ENCODE assay signal across 1 cellular context in genomic region chr4:83455300-83456183, GRCh38.
TF ChIP-seq lines count a peak whose summit lies in the region.

Gene HELQ, minus strand, starts transcription at chr4:83455823. Its CDS starts 130 bp downstream, at chr4:83455693.
Gene MRPS18C, plus strand, starts transcription at chr4:83456058. Its CDS starts 20 bp downstream, at chr4:83456078.

TF ChIP-seq in HepG2, 621 proteins besides CTCF, POLR2A, EP300 and RAD21 (continued from another document and continues in another):
- TF ChIP-seq STAT6 (CRISPR knock-in tag; IDR thresholded peaks at IDR 0.05; ENCODE audit: borderline replicate concordance) (0 out of 2 replicates have a peak, but pooled peaks have one; percentile 88), ZNF280B (CRISPR knock-in tag; IDR thresholded peaks at IDR 0.05; ENCODE audit: borderline replicate concordance) (peak; percentile 90), ARID3A (IDR thresholded peaks at IDR 0.05; ENCODE audit: low read depth, low read length) (peak; percentile 67), MAFK (conservative IDR thresholded peaks at IDR 0.05 in 1 of 2, IDR thresholded peaks at IDR 0.05 in 1 of 2; ENCODE audit: low read length in 2 of 2) (no peak), ZNF747 (CRISPR knock-in tag; IDR thresholded peaks at IDR 0.05; ENCODE audit: borderline replicate concordance) (peak; percentile 96; the same call in 1 of the 2 replicates), SP5 (CRISPR knock-in tag; IDR thresholded peaks at IDR 0.05; ENCODE audit: borderline replicate concordance, low read depth) (0 out of 2 replicates have a peak, but pooled peaks have one; percentile 54), ZNF652 (CRISPR knock-in tag; IDR thresholded peaks at IDR 0.05; ENCODE audit: borderline replicate concordance, low read depth) (peak; percentile 70), ZNF614 (CRISPR knock-in tag; IDR thresholded peaks at IDR 0.05; ENCODE audit: borderline replicate concordance) (peak; percentile 98), ARID5B (CRISPR knock-in tag; IDR thresholded peaks at IDR 0.05) (peak; percentile 71; the same call in 1 of the 2 replicates), GABPA (IDR thresholded peaks at IDR 0.05; ENCODE audit: low read depth, low read length) (peak; percentile 98), GABPA (CRISPR knock-in tag; IDR thresholded peaks at IDR 0.05; ENCODE audit: low read depth) (peak; percentile 100), ZNF3 (CRISPR knock-in tag; IDR thresholded peaks at IDR 0.05) (no peak), POLR2G (IDR thresholded peaks at IDR 0.05; ENCODE audit: low read depth, low read length) (peak; percentile 95), ZNF512B (CRISPR knock-in tag; IDR thresholded peaks at IDR 0.05; ENCODE audit: borderline replicate concordance) (no peak), ZSCAN9 (CRISPR knock-in tag; IDR thresholded peaks at IDR 0.05; ENCODE audit: borderline replicate concordance) (peak; percentile 83; the same call in 1 of the 2 replicates), STAG1 (CRISPR knock-in tag; IDR thresholded peaks at IDR 0.05) (0 out of 2 replicates have a peak, but pooled peaks have one; percentile 8), ZNF770 (CRISPR knock-in tag; IDR thresholded peaks at IDR 0.05) (no peak), ZNF574 (CRISPR knock-in tag; IDR thresholded peaks at IDR 0.05) (peak; percentile 96), HOMEZ (CRISPR knock-in tag; IDR thresholded peaks at IDR 0.05; ENCODE audit: low read depth) (peak; percentile 92), MAFG (CRISPR knock-in tag; IDR thresholded peaks at IDR 0.05) (no peak), KDM2A (CRISPR knock-in tag; IDR thresholded peaks at IDR 0.05; ENCODE audit: borderline replicate concordance, low read depth) (peak; percentile 99), ZNF674 (CRISPR knock-in tag; IDR thresholded peaks at IDR 0.05; ENCODE audit: low read depth) (no peak), PITX1 (CRISPR knock-in tag; IDR thresholded peaks at IDR 0.05) (peak; percentile 72; the same call in 1 of the 2 replicates), TBL1XR1 (IDR thresholded peaks at IDR 0.05; ENCODE audit: borderline replicate concordance, low read length, partially characterized antibody) (no peak), ZMYM2 (CRISPR knock-in tag; IDR thresholded peaks at IDR 0.05) (no peak)
